ENCODE assay signal across 11 cellular contexts in the genomic region with DNA sequence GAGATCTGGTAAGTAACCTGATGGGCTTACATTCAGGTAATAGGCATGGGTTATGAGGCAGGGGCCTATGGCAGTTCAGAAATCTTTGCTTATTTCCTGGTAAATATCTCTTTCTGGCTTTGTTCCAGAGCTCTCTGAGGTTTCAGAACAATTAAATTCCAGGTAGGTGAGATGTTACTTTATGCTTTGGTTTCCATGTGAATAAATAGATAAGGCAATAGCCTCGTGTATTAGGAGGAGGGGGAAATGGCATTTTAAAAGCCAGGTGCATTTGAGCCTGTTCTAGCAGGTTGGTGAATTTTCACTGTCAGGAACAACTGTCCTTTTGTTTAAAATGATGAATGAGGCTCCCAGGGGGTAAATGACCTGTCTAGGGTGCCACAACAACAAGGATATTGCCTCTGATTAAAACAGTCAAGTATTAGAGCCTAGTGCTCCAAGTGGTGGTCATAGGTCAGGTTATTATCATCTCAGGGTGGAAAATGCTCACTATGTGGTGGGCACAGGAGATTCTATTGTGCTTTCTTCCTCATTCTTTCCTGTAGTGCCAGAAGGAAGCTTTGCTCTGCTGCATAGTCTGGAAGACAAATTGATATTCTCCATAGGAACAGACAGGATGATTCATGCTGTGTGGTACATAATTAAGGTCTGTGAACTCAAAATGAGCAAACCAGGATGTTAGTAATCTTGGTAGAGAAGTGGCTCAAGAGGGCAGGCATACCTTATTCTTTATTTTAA.
A peak's percentile ranks its signal among the peaks of the same experiment; 100 is the strongest.
DNase-seq lines count a peak whose midpoint lies in the region; ATAC-seq and TF ChIP-seq lines count a peak whose summit lies in the region.
"Had no signal": no experiment of that assay in that cellular context is flagged by ENCODE, and none has a peak within 500 bp of the region (broad histone marks: within the 10 kb centered on the region; RNA-seq: fewer than 3 reads in every experiment).

No MANE protein-coding gene starts in this region.

- no peak overlapping the region for H3K14ac ChIP-seq in neuronal stem cell (ENCODE audit: low read length)

- no peak overlapping the region for H3K27ac ChIP-seq in A673 (ENCODE audit: low read depth, low read length, poor library complexity, severe bottlenecking)
- peak overlapping the region; percentile 63; the same call in 1 of the 2 replicates for H3K27ac ChIP-seq in RWPE1
- no peak overlapping the region for H3K27ac ChIP-seq in CD8-positive, alpha-beta memory T cell (ENCODE audit: low read depth, low read length)
- no peak overlapping the region for H3K27ac ChIP-seq in neuronal stem cell (replicated peaks; ENCODE audit: low read length)

- H3K4me1 Mint-ChIP-seq in CD8-positive, alpha-beta memory T cell, result peaks cover 5 to 16% (median 14%) of the 10 kb centered on the region in 3 donors
- H3K4me1 Mint-ChIP-seq: activated B cell treated with CpG ODN at 0.5 μM for 24 hours, memory B cell had no signal

- H3K27ac Mint-ChIP-seq in CD8-positive, alpha-beta memory T cell, result peak overlapping the region in 1 of 8 donors; percentile 41
- H3K27ac Mint-ChIP-seq: activated B cell treated with CpG ODN at 0.5 μM for 24 hours, memory B cell had no signal

- H3K4me1 ChIP-seq in A673 (ENCODE audit: insufficient read depth, low read length, poor library complexity, severe bottlenecking) (no peaks in the 10 kb centered on the region), neuronal stem cell (ENCODE audit: control insufficient read depth in 2 of 2, insufficient read depth in 1 of 2, low read depth in 1 of 2, low read length in 2 of 2) (peaks cover 4 to 5% of the 10 kb centered on the region in 2 donors)
- H3K4me1 ChIP-seq in CD8-positive, alpha-beta memory T cell (ENCODE audit: insufficient read depth, low read length), result peaks cover 42% of the 10 kb centered on the region

- H2BK15ac ChIP-seq in neuronal stem cell (ENCODE audit: low read length), result no peak overlapping the region

- H3K18ac ChIP-seq in neuronal stem cell (ENCODE audit: low read length), result no peak overlapping the region

- no peak overlapping the region for H4K8ac ChIP-seq in neuronal stem cell (ENCODE audit: low read depth, low read length)

- H3K27me3 Mint-ChIP-seq in CD8-positive, alpha-beta memory T cell, result no peaks in the 10 kb centered on the region
- H3K27me3 Mint-ChIP-seq: activated B cell treated with CpG ODN at 0.5 μM for 24 hours, memory B cell had no signal

- no peak overlapping the region for H3K4me3 ChIP-seq in A673 (ENCODE audit: low read depth, low read length, poor library complexity, severe bottlenecking)
- H3K4me3 ChIP-seq in fibroblast of the aortic adventitia (ENCODE audit: low read depth, low read length), result no peak overlapping the region
- H3K4me3 ChIP-seq in CD8-positive, alpha-beta memory T cell (ENCODE audit: low read length), result no peak overlapping the region
- no peak overlapping the region for H3K4me3 ChIP-seq in neuronal stem cell (ENCODE audit: low read length in 2 of 2)

- peak; percentile 32 for DNase-seq in A673 (ENCODE audit: low spot score)
- DNase-seq in HK-2 (ENCODE audit: unreplicated experiment), result peak; percentile 38
- DNase-seq in RWPE1 (ENCODE audit: low spot score), result peak; percentile 65
- DNase-seq in fibroblast of the aortic adventitia (ENCODE audit: low read depth), result peak; percentile 81
- DNase-seq in activated gamma-delta T cell (lab: John Stamatoyannopoulos, UW), result no peak
- no peak for DNase-seq in CD8-positive, alpha-beta memory T cell
- no peak for DNase-seq in neuronal stem cell (ENCODE audit: low spot score)
- DNase-seq: activated B cell treated with CpG ODN at 0.5 μM for 24 hours, DND-41 had no signal

- no peak for TF ChIP-seq CTCF in A673 (conservative IDR thresholded peaks at IDR 0.05; ENCODE audit: low read depth, low read length)
- no peak for TF ChIP-seq CTCF in RWPE1 (conservative IDR thresholded peaks at IDR 0.05; ENCODE audit: low read depth)
- no peak for TF ChIP-seq CTCF in fibroblast of the aortic adventitia (IDR thresholded peaks at IDR 0.05; ENCODE audit: insufficient read depth, low read length)

- WGBS in neuronal stem cell (ENCODE audit: extremely low coverage in 2 of 2, insufficient read length in 2 of 2, insufficient replicate concordance in 1 of 2), 2 donors, result no CpG with 5 or more reads among the region's 1 CpG

- H4K91ac ChIP-seq in neuronal stem cell (ENCODE audit: low read depth, low read length, poor library complexity), result no peak overlapping the region

- H2AFZ ChIP-seq in neuronal stem cell (ENCODE audit: low read length), result no peak overlapping the region

- H3K27me3 ChIP-seq in A673 (replicated peaks; ENCODE audit: insufficient read depth, low read depth, low read length, poor library complexity) (no peaks in the 10 kb centered on the region), neuronal stem cell (ENCODE audit: control insufficient read depth in 3 of 3, insufficient read depth in 3 of 3, low read depth in 1 of 3, low read length in 3 of 3) (no peaks in the 10 kb centered on the region)
- no peaks in the 10 kb centered on the region for H3K27me3 ChIP-seq in CD8-positive, alpha-beta memory T cell (ENCODE audit: insufficient read depth, low read length, poor library complexity, severe bottlenecking)

- H3K9me3 ChIP-seq in A673 (ENCODE audit: low read depth, low read length, poor library complexity, severe bottlenecking), result no peaks in the 10 kb centered on the region
- no peaks in the 10 kb centered on the region for H3K9me3 ChIP-seq in CD8-positive, alpha-beta memory T cell (ENCODE audit: low read length)
- no peaks in the 10 kb centered on the region for H3K9me3 ChIP-seq in neuronal stem cell (replicated peaks in 1 of 2; ENCODE audit: control insufficient read depth in 2 of 2, insufficient read depth in 1 of 2, low read depth in 1 of 2, low read length in 2 of 2)

- no peak overlapping the region for H2BK12ac ChIP-seq in neuronal stem cell (ENCODE audit: low read length)

- no peak overlapping the region for H3K9ac ChIP-seq in neuronal stem cell (ENCODE audit: low read depth, low read length, poor library complexity)

- POLR2A ChIA-PET in A673 (lab: Charles Lee; ENCODE audit: low non-redundant PET), result no interaction called here
- POLR2A ChIA-PET in RWPE1 (lab: Yijun Ruan, JAX; ENCODE audit: low non-redundant PET), result no interaction called here
- POLR2A ChIA-PET in CD8-positive, alpha-beta memory T cell (lab: Charles Lee), result no interaction called here

- H3K4me3 Mint-ChIP-seq in CD8-positive, alpha-beta memory T cell, result no peak overlapping the region
- H3K4me3 Mint-ChIP-seq: activated B cell treated with CpG ODN at 0.5 μM for 24 hours, memory B cell had no signal

- no TSS peak for BruUV-seq in A673 (replicated peaks; lab: Mats Ljungman, UMichigan)

- no peak overlapping the region for H3K23ac ChIP-seq in neuronal stem cell (ENCODE audit: low read depth, low read length, poor library complexity)

- peaks cover 0 to 5% (median 3%) of the 10 kb centered on the region in 3 donors for H3K36me3 Mint-ChIP-seq in CD8-positive, alpha-beta memory T cell
- H3K36me3 Mint-ChIP-seq: memory B cell had no signal

- no peaks in the 10 kb centered on the region for H3K79me1 ChIP-seq in neuronal stem cell (ENCODE audit: low read depth, low read length)

- H2BK5ac ChIP-seq in neuronal stem cell (ENCODE audit: low read length), result no peak overlapping the region

- intact Hi-C loops in A673 (cut with micrococcal nuclease; ENCODE audit: unreplicated experiment), result no loop called here

- H3K4me2 ChIP-seq in neuronal stem cell (ENCODE audit: insufficient read depth, low read length, poor library complexity, severe bottlenecking), result no peak overlapping the region

- no peak for ATAC-seq in GM19452 (IDR thresholded peaks at IDR 0.05; ENCODE audit: unreplicated experiment)

- CTCF ChIA-PET in A673 (lab: Charles Lee), result no interaction called here
- CTCF ChIA-PET in RWPE1 (lab: Yijun Ruan, JAX), result interaction anchor here (0.9 kb wide), 1 partner anchor 30 kb away, joined by 6 read pairs; no protein-coding TSS in a partner anchor
- CTCF ChIA-PET in CD8-positive, alpha-beta memory T cell (lab: Charles Lee), result no interaction called here

- H3K36me3 ChIP-seq in A673 (ENCODE audit: insufficient read depth, low read length, poor library complexity, severe bottlenecking), result no peaks in the 10 kb centered on the region
- H3K36me3 ChIP-seq in CD8-positive, alpha-beta memory T cell (ENCODE audit: insufficient read depth, low read length), result no peaks in the 10 kb centered on the region
- H3K36me3 ChIP-seq in neuronal stem cell (replicated peaks in 1 of 2; ENCODE audit: control insufficient read depth in 2 of 2, insufficient read depth in 2 of 2, low read length in 2 of 2), result no peaks in the 10 kb centered on the region

- H3K4ac ChIP-seq in neuronal stem cell (ENCODE audit: low read length), result no peak overlapping the region

- no peaks in the 10 kb centered on the region for H3K9me3 Mint-ChIP-seq in CD8-positive, alpha-beta memory T cell
- H3K9me3 Mint-ChIP-seq: activated B cell treated with CpG ODN at 0.5 μM for 24 hours had no signal

- no peak overlapping the region for H2AK5ac ChIP-seq in neuronal stem cell (ENCODE audit: low read depth, low read length)

- no peak overlapping the region for H2BK120ac ChIP-seq in neuronal stem cell (ENCODE audit: low read depth, low read length)

Comparison
In these comparisons a context has a peak if more than half of its experiments do, and no peak if none do; other contexts are left out.
1. DNase-seq: peak in A673 (single experiment), HK-2 (single experiment), RWPE1 (single experiment) and fibroblast of the aortic adventitia (single experiment); none in activated gamma-delta T cell (single experiment), CD8-positive, alpha-beta memory T cell (0 of 5) and neuronal stem cell (single experiment).